ENCODE assay signal across 8 cellular contexts in the genomic region with DNA sequence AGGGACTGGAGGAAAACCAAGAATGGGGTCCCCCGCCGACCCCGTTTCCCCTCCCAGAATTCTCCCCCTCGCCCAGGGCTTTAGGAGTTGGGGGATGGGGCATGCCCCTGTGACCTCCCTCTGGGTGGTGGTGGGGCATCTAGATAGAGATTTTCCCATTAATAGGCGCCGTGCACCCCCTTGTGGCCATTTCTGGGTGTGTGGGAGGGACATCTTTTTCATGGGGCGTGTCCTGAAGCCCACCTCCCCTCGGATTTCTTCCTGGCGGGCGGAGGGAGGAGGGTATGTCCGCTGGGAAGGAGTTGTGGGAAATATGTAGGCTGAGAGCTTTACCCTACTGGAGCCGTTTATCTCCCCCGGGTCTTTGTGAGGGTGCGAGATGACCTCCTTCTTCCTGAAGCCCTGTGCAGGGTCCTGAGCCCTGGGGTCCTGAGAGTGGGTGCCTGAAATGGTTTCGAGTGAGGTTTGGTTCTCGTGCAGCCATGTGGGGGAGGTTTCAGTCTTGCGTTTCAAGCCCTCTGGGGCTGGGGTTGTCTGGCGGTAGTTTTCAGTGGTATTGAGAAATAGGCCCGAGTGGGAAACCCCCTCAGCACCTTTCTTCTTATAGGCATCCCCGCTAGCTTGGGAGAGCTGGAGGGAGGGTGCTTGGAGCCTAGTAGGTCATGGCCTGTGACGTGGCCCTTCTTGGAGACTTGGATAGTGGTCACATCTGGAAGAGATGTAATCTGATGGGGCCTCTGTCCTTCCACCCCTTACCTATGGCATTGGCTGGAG. TPM values are rescaled to one million over a fixed set of nuclear protein-coding genes. Genes with fewer than 3 reads are reported as not detected.
DNase-seq lines count a peak whose midpoint lies in the region; ATAC-seq, FAIRE-seq and TF ChIP-seq lines count a peak whose summit lies in the region.

No MANE protein-coding gene starts in this region.

- H2BK15ac ChIP-seq in H1 (ENCODE audit: low read length): no peak overlapping the region

- no peaks in the 10 kb centered on the region for H3K27me3 ChIP-seq in H1 (replicated peaks in 1 of 4; ENCODE audit: control insufficient read depth in 3 of 4, extremely low read depth in 1 of 4, insufficient read depth in 3 of 4, low read length in 3 of 4)

- H3K79me1 ChIP-seq in H1 (ENCODE audit: low read depth, low read length): peaks cover 6% of the 10 kb centered on the region

- no peaks in the 10 kb centered on the region for H3K9me3 ChIP-seq in H1 (ENCODE audit: insufficient read depth in 2 of 2, low read depth in 1 of 2, low read length in 1 of 2)
- no peaks in the 10 kb centered on the region for H3K9me3 ChIP-seq in mucosa of descending colon

- CTCF ChIA-PET in H1 (lab: Charles Lee; ENCODE audit: partially characterized antibody): interaction anchor here (0.6 to 2.6 kb wide), 10 partner anchors 10 to 116 kb away, joined by 3 to 11 read pairs (median 5); a partner anchor contains a TSS

- peak overlapping the region; percentile 98 for H4K91ac ChIP-seq in H1 (replicated peaks; ENCODE audit: insufficient read length, low read length)

- peak overlapping the region; percentile 58 to 76 for H3K4me2 ChIP-seq in H1 (ENCODE audit: insufficient read depth in 1 of 2, low read depth in 2 of 2, low read length in 2 of 2)

- TF ChIP-seq CTCF in H1 (IDR thresholded peaks at IDR 0.05; ENCODE audit: control extremely low read depth in 1 of 3, insufficient read depth in 1 of 3, low read depth in 1 of 3, low read length in 3 of 3) (peak; percentile 66 to 88 (median 75)), mucosa of descending colon (IDR thresholded peaks at IDR 0.05) (peak; percentile 21)

- H2AK5ac ChIP-seq in H1 (ENCODE audit: low read depth, low read length): no peak overlapping the region

- peak overlapping the region; percentile 32 for H3K56ac ChIP-seq in H1 (replicated peaks; ENCODE audit: insufficient read length, low read depth, low read length)

- peaks cover 17 to 50% of the 10 kb centered on the region in 2 experiments for H3K79me2 ChIP-seq in H1 (ENCODE audit: control insufficient read depth in 1 of 2, insufficient read depth in 2 of 2, low read length in 2 of 2)

- POLR2A ChIA-PET in H1 (lab: Charles Lee; ENCODE audit: partially characterized antibody): interaction anchor here (0.6 to 14.5 kb wide), 21 partner anchors 12 to 251 kb away, joined by 3 to 275 read pairs (median 5); a partner anchor contains a TSS

- peak overlapping the region; percentile 83; the same call in 1 of the 2 replicates for H4K8ac ChIP-seq in H1 (ENCODE audit: extremely low read depth, insufficient read depth, low read length)

- H3K18ac ChIP-seq in H1 (ENCODE audit: extremely low read depth, low read length): peak overlapping the region; percentile 89

- H3K4me3 ChIP-seq in H1 (ENCODE audit: extremely low read depth in 1 of 4, insufficient read depth in 2 of 4, low read depth in 3 of 4, low read length in 4 of 4) (peak overlapping the region; percentile 82 to 99 (median 86)), mucosa of descending colon (peak overlapping the region; percentile 88)

- H3K23me2 ChIP-seq in H1 (ENCODE audit: low read depth, low read length): peaks cover 4% of the 10 kb centered on the region

- no peak overlapping the region for H2BK20ac ChIP-seq in H1 (ENCODE audit: low read length)

- no peak for TF ChIP-seq EP300 in H1 (IDR thresholded peaks at IDR 0.05; ENCODE audit: borderline replicate concordance in 1 of 2, low read depth in 2 of 2, low read length in 2 of 2)

- no peak overlapping the region for H3K23ac ChIP-seq in H1 (ENCODE audit: insufficient read length)

- peak overlapping the region; percentile 100 for H3K27ac ChIP-seq in H1 (ENCODE audit: low read depth, low read length)

- peak; percentile 36 for FAIRE-seq in H1 (lab: Jason Lieb, UNC)

- H3K4ac ChIP-seq in H1 (replicated peaks; ENCODE audit: insufficient read length, low read depth, low read length): peak overlapping the region; percentile 98

- peak overlapping the region; percentile 66 to 100 (median 96) for H3K9ac ChIP-seq in H1 (replicated peaks in 1 of 4; ENCODE audit: extremely low read depth in 1 of 4, low read depth in 3 of 4, low read length in 3 of 4)

- H3K36me3 ChIP-seq in H1 (ENCODE audit: control insufficient read depth in 2 of 4, insufficient read depth in 4 of 4, low read length in 3 of 4): peaks cover 10 to 20% (median 16%) of the 10 kb centered on the region in 4 experiments
- H3K36me3 ChIP-seq in mucosa of descending colon (ENCODE audit: low read depth): peaks cover 6% of the 10 kb centered on the region

- peaks cover 2 to 17% (median 10%) of the 10 kb centered on the region in 4 experiments for H3K4me1 ChIP-seq in H1 (replicated peaks in 1 of 4; ENCODE audit: control insufficient read depth in 3 of 4, insufficient read depth in 4 of 4, low read length in 3 of 4)
- H3K4me1 ChIP-seq in mucosa of descending colon (ENCODE audit: low read depth): peaks cover 27% of the 10 kb centered on the region

- 6% methylated on average over 21 of the region's 21 CpGs; no CpG with 5 or more reads in 1 of the 2 experiments for WGBS in H1 (ENCODE audit: extremely low coverage in 1 of 2, insufficient coverage in 1 of 2, insufficient read length in 1 of 2, insufficient replicate concordance in 2 of 2, low coverage in 1 of 2, low lambda C conversion rate in 2 of 2, missing lambda C conversion rate in 1 of 2), 2 experiments

- no peak overlapping the region for H2AFZ ChIP-seq in H1 (ENCODE audit: low read length)

- H2BK5ac ChIP-seq in H1 (ENCODE audit: low read depth, low read length): peak overlapping the region; percentile 99

- intact Hi-C loops in mucosa of descending colon (cut with DNase I, micrococcal nuclease): no loop called here

- H4K20me1 ChIP-seq in H1 (replicated peaks in 1 of 2; ENCODE audit: control insufficient read depth in 1 of 2, insufficient read depth in 2 of 2, low read length in 2 of 2): peaks cover 17 to 31% of the 10 kb centered on the region in 2 experiments

- DNase-seq in AG20443 (ENCODE audit: low spot score): peak; percentile 58
- peak; percentile 59 for DNase-seq in H4 (ENCODE audit: low spot score)
- peak; percentile 35 for DNase-seq in NCI-H748 treated with DMSO at 0.1 percent for 48 hours (lab: John Stamatoyannopoulos, UW)
- peak; percentile 91 for DNase-seq in activated CD8-positive, alpha-beta memory T cell treated with anti-CD3 and anti-CD28 coated beads for 24 hours
- DNase-seq in H1 (ENCODE audit: low read depth in 1 of 2, low spot score in 2 of 2): peak; percentile 72 to 97
- peak; percentile 83 to 86 (median 84) for DNase-seq in mucosa of descending colon
- DNase-seq in stimulated activated CD8-positive, alpha-beta memory T cell treated with anti-CD3 and anti-CD28 coated beads, Interleukin-4, amount 100 ng/mL, for 48 hours: peak; percentile 88

- peak overlapping the region; percentile 13 for H2BK120ac ChIP-seq in H1 (replicated peaks; ENCODE audit: low read depth, low read length)

- peak overlapping the region; percentile 94 for H4K5ac ChIP-seq in H1 (ENCODE audit: insufficient read length, low read depth, low read length)

- H2BK12ac ChIP-seq in H1 (ENCODE audit: low read depth, low read length): no peak overlapping the region

- peak; percentile 60 to 68; a peak in 3 of 4 replicates for TF ChIP-seq RAD21 in H1 (IDR thresholded peaks at IDR 0.05 in 1 of 2, conservative IDR thresholded peaks at IDR 0.05 in 1 of 2; ENCODE audit: low read depth in 2 of 2, low read length in 2 of 2)

- no peak overlapping the region for H3K14ac ChIP-seq in H1 (ENCODE audit: insufficient read length)

- peak in 1 of 2 experiments; percentile 22; a peak in 2 of 3 replicates for TF ChIP-seq POLR2A in H1 (IDR thresholded peaks at IDR 0.05; ENCODE audit: control extremely low read depth in 1 of 2, low read depth in 2 of 2, low read length in 2 of 2)

- ATAC-seq in mucosa of descending colon (no peak), GM19023 (IDR thresholded peaks at IDR 0.05; ENCODE audit: unreplicated experiment) (no peak)

RNA-seq across cellular contexts. Expression of a gene that starts 1.0 kb away (rescaled TPM):
- total RNA-seq in H4 (2014; rRNA removed; shearing (Covaris generic)): 629 and 716 TPM in 2 replicates
- 561 and 579 TPM in 2 replicates for total RNA-seq in H1 (2021; fragmentation: NEBNext Ultra II Directional; extraction: Animal tissue kit (Norgen Biotek cat#: 25700))
- polyA plus RNA-seq in H1 (2011; rRNA removed): 1,215 and 1,548 TPM in 2 replicates
- 1,290 TPM for polyA plus RNA-seq in H1 (2011; cell fraction: cytosol; rRNA removed)
- polyA plus RNA-seq in H1 (2011; cell fraction: nucleus; rRNA removed): 1,135 TPM
- 426 to 811 TPM (median 790 TPM) in 4 replicates for polyA plus RNA-seq in H1 (2012, experiment 1 of 2)
- polyA plus RNA-seq in H1 (2012, experiment 2 of 2): 763 TPM
- 339 TPM for polyA plus RNA-seq in H1 (2013, experiment 1 of 2)
- polyA plus RNA-seq in H1 (2013, experiment 2 of 2): 327 TPM
- 815 and 1,077 TPM in 2 replicates for polyA minus RNA-seq in H1 (2011; rRNA and poly(A)+ RNA removed)
- polyA minus RNA-seq in H1 (2011; cell fraction: cytosol; rRNA and poly(A)+ RNA removed): 388 TPM
- 319 TPM for polyA minus RNA-seq in H1 (2011; cell fraction: nucleus; rRNA and poly(A)+ RNA removed)
- total RNA-seq in mucosa of descending colon: 100 to 1,000 TPM in 1 of 3 donors, 10 to 100 TPM in 2; 68.1 to 101 (median 94.8) TPM

RNA-seq across cellular contexts. Expression of a gene that starts 11.3 kb away (rescaled TPM):
- 0.08 and 1.4 TPM in 2 replicates for total RNA-seq in H4 (2014; rRNA removed; shearing (Covaris generic))
- 2.6 and 4.3 TPM in 2 replicates for total RNA-seq in H1 (2021; fragmentation: NEBNext Ultra II Directional; extraction: Animal tissue kit (Norgen Biotek cat#: 25700))
- polyA plus RNA-seq in H1 (2011; rRNA removed): 2.5 and 5.4 TPM in 2 replicates
- 2.9 TPM for polyA plus RNA-seq in H1 (2011; cell fraction: cytosol; rRNA removed)
- polyA plus RNA-seq in H1 (2011; cell fraction: nucleus; rRNA removed): 28.5 TPM
- polyA plus RNA-seq in H1 (2012, experiment 1 of 2): 2.1 to 4.5 TPM (median 2.7 TPM) in 4 replicates
- polyA plus RNA-seq in H1 (2012, experiment 2 of 2): 1.9 TPM
- polyA plus RNA-seq in H1 (2013, experiment 1 of 2): 1.7 TPM
- 1.8 TPM for polyA plus RNA-seq in H1 (2013, experiment 2 of 2)
- polyA minus RNA-seq in H1 (2011; rRNA and poly(A)+ RNA removed): 0.59 and 1.3 TPM in 2 replicates
- 2.1 TPM for polyA minus RNA-seq in H1 (2011; cell fraction: cytosol; rRNA and poly(A)+ RNA removed)
- polyA minus RNA-seq in H1 (2011; cell fraction: nucleus; rRNA and poly(A)+ RNA removed): 13.0 TPM
- 1 to 10 TPM in 2 of 3 donors, under 1 TPM in 1; 0.69 to 1.3 (median 1.2) TPM for total RNA-seq in mucosa of descending colon

RNA-seq across cellular contexts. Expression of a gene that starts 12.4 kb away (rescaled TPM):
- total RNA-seq in H4 (2014; rRNA removed; shearing (Covaris generic)): 9.0 and 14.8 TPM in 2 replicates
- 126 and 133 TPM in 2 replicates for total RNA-seq in H1 (2021; fragmentation: NEBNext Ultra II Directional; extraction: Animal tissue kit (Norgen Biotek cat#: 25700))
- polyA plus RNA-seq in H1 (2011; rRNA removed): 209 and 280 TPM in 2 replicates
- polyA plus RNA-seq in H1 (2011; cell fraction: cytosol; rRNA removed): 167 TPM
- polyA plus RNA-seq in H1 (2011; cell fraction: nucleus; rRNA removed): 185 TPM
- polyA plus RNA-seq in H1 (2012, experiment 1 of 2): 158 to 202 TPM (median 170 TPM) in 4 replicates
- 242 TPM for polyA plus RNA-seq in H1 (2012, experiment 2 of 2)
- 213 TPM for polyA plus RNA-seq in H1 (2013, experiment 1 of 2)
- 198 TPM for polyA plus RNA-seq in H1 (2013, experiment 2 of 2)
- polyA minus RNA-seq in H1 (2011; rRNA and poly(A)+ RNA removed): 19.6 and 20.5 TPM in 2 replicates
- 48.1 TPM for polyA minus RNA-seq in H1 (2011; cell fraction: cytosol; rRNA and poly(A)+ RNA removed)
- 26.9 TPM for polyA minus RNA-seq in H1 (2011; cell fraction: nucleus; rRNA and poly(A)+ RNA removed)
- total RNA-seq in mucosa of descending colon: 10 to 100 TPM in 2 of 3 donors, 1 to 10 TPM in 1; 9.6 to 20.8 (median 16.3) TPM

RNA-seq across cellular contexts. Expression of a gene that starts 12.4 kb away (rescaled TPM):
- 123 and 133 TPM in 2 replicates for total RNA-seq in H4 (2014; rRNA removed; shearing (Covaris generic))
- total RNA-seq in H1 (2021; fragmentation: NEBNext Ultra II Directional; extraction: Animal tissue kit (Norgen Biotek cat#: 25700)): 114 and 115 TPM in 2 replicates
- 103 and 185 TPM in 2 replicates for polyA plus RNA-seq in H1 (2011; rRNA removed)
- 151 TPM for polyA plus RNA-seq in H1 (2011; cell fraction: cytosol; rRNA removed)
- polyA plus RNA-seq in H1 (2011; cell fraction: nucleus; rRNA removed): 260 TPM
- 192 to 222 TPM (median 214 TPM) in 4 replicates for polyA plus RNA-seq in H1 (2012, experiment 1 of 2)
- polyA plus RNA-seq in H1 (2012, experiment 2 of 2): 136 TPM
- 127 TPM for polyA plus RNA-seq in H1 (2013, experiment 1 of 2)
- polyA plus RNA-seq in H1 (2013, experiment 2 of 2): 124 TPM
- polyA minus RNA-seq in H1 (2011; rRNA and poly(A)+ RNA removed): 51.4 and 52.6 TPM in 2 replicates
- polyA minus RNA-seq in H1 (2011; cell fraction: cytosol; rRNA and poly(A)+ RNA removed): 50.8 TPM
- polyA minus RNA-seq in H1 (2011; cell fraction: nucleus; rRNA and poly(A)+ RNA removed): 42.1 TPM
- 100 to 1,000 TPM in 1 of 3 donors, 10 to 100 TPM in 2; 76.1 to 119 (median 90.1) TPM for total RNA-seq in mucosa of descending colon

RNA-seq across cellular contexts. Expression of a gene that starts 12.8 kb away (rescaled TPM):
- 1.6 and 2.6 TPM in 2 replicates for total RNA-seq in H4 (2014; rRNA removed; shearing (Covaris generic))
- 91.8 and 98.3 TPM in 2 replicates for total RNA-seq in H1 (2021; fragmentation: NEBNext Ultra II Directional; extraction: Animal tissue kit (Norgen Biotek cat#: 25700))
- polyA plus RNA-seq in H1 (2011; rRNA removed): 79.6 and 122 TPM in 2 replicates
- polyA plus RNA-seq in H1 (2011; cell fraction: cytosol; rRNA removed): 89.7 TPM
- polyA plus RNA-seq in H1 (2011; cell fraction: nucleus; rRNA removed): 284 TPM
- 95.9 to 114 TPM (median 102 TPM) in 4 replicates for polyA plus RNA-seq in H1 (2012, experiment 1 of 2)
- polyA plus RNA-seq in H1 (2012, experiment 2 of 2): 185 TPM
- 119 TPM for polyA plus RNA-seq in H1 (2013, experiment 1 of 2)
- polyA plus RNA-seq in H1 (2013, experiment 2 of 2): 124 TPM
- polyA minus RNA-seq in H1 (2011; rRNA and poly(A)+ RNA removed): 63.3 and 81.8 TPM in 2 replicates
- 44.8 TPM for polyA minus RNA-seq in H1 (2011; cell fraction: cytosol; rRNA and poly(A)+ RNA removed)
- 65.0 TPM for polyA minus RNA-seq in H1 (2011; cell fraction: nucleus; rRNA and poly(A)+ RNA removed)
- total RNA-seq in mucosa of descending colon: 1 to 10 TPM; 1.9 to 7.6 (median 2.2) TPM

Comparison
In these comparisons a context has a peak if more than half of its experiments do, and no peak if none do; other contexts are left out.
1. DNase-seq: peak in every context shown above with its lines; median percentile 91 in activated CD8-positive, alpha-beta memory T cell treated with anti-CD3 and anti-CD28 coated beads for 24 hours; 88 in stimulated activated CD8-positive, alpha-beta memory T cell treated with anti-CD3 and anti-CD28 coated beads, Interleukin-4, amount 100 ng/mL, for 48 hours; 84 in H1; 84 in mucosa of descending colon; 59 in H4; 58 in AG20443; 35 in NCI-H748 treated with DMSO at 0.1 percent for 48 hours.